ENCODE assay signal across 22 cellular contexts in genomic region chr1:206903687-206904086, GRCh38. TPM values are rescaled to one million over a fixed set of nuclear protein-coding genes. Genes with fewer than 3 reads are reported as not detected.
A peak's percentile ranks its signal among the peaks of the same experiment; 100 is the strongest.
DNase-seq lines count a peak whose midpoint lies in the region; ATAC-seq and TF ChIP-seq lines count a peak whose summit lies in the region.
"Had no signal": no experiment of that assay in that cellular context is flagged by ENCODE, and none has a peak within 500 bp of the region (broad histone marks: within the 10 kb centered on the region; RNA-seq: fewer than 3 reads in every experiment).

No MANE protein-coding gene starts in this region.

- intact Hi-C loops in activated CD8-positive, alpha-beta T cell treated with anti-CD3 and anti-CD28 coated beads for 36 hours (cut with micrococcal nuclease): no loop called here
- intact Hi-C loops in left ventricle myocardium superior (cut with micrococcal nuclease): no loop called here

- H3K27me3 Mint-ChIP-seq in stimulated activated naive CD8-positive, alpha-beta T cell treated with anti-CD3 and anti-CD28 coated beads, Interleukin-15, Interleukin-2, amounts not matched to agents 100 ng/mL and 50 ng/mL, for 24 hours: no peaks in the 10 kb centered on the region
- H3K27me3 Mint-ChIP-seq in stimulated activated naive CD8-positive, alpha-beta T cell treated with anti-CD3 and anti-CD28 coated beads, Interleukin-15, amount 100 ng/mL, for 72 hours: no peaks in the 10 kb centered on the region
- no peaks in the 10 kb centered on the region for H3K27me3 Mint-ChIP-seq in activated CD8-positive, alpha-beta T cell treated with anti-CD3 and anti-CD28 coated beads for 36 hours

- no peak overlapping the region for H3K27ac ChIP-seq in trophoblast cell (ENCODE audit: low read depth, low read length)

- H3K27me3 ChIP-seq in trophoblast cell (ENCODE audit: insufficient read depth, low read length): no peaks in the 10 kb centered on the region

- H3K9ac ChIP-seq in trophoblast cell (ENCODE audit: low read length): no peak overlapping the region

- no peak for ATAC-seq in stimulated activated naive CD8-positive, alpha-beta T cell treated with anti-CD3 and anti-CD28 coated beads, Interleukin-15, amount 100 ng/mL, for 72 hours
- ATAC-seq in activated CD8-positive, alpha-beta T cell treated with anti-CD3 and anti-CD28 coated beads for 36 hours: no peak
- peak; percentile 80 for ATAC-seq in left ventricle myocardium superior
- ATAC-seq: WTC11 had no signal

- no peak overlapping the region for H4K12ac ChIP-seq in trophoblast cell (ENCODE audit: low read depth, low read length)

- H3K79me1 ChIP-seq in trophoblast cell (ENCODE audit: low read length): no peaks in the 10 kb centered on the region

- peaks cover 63% of the 10 kb centered on the region for H3K36me3 Mint-ChIP-seq in stimulated activated naive CD8-positive, alpha-beta T cell treated with anti-CD3 and anti-CD28 coated beads, Interleukin-15, Interleukin-2, amounts not matched to agents 100 ng/mL and 50 ng/mL, for 24 hours (ENCODE audit: low read depth)
- H3K36me3 Mint-ChIP-seq in activated CD8-positive, alpha-beta T cell treated with anti-CD3 and anti-CD28 coated beads for 36 hours (ENCODE audit: low read depth): peaks cover 47% of the 10 kb centered on the region
- H3K36me3 Mint-ChIP-seq: type B pancreatic cell, WTC11 had no signal

- no peak for TF ChIP-seq CTCF in activated CD8-positive, alpha-beta T cell treated with anti-CD3 and anti-CD28 coated beads for 36 hours (IDR thresholded peaks at IDR 0.05)

- no CpG with 5 or more reads among the region's 2 CpGs for WGBS in trophoblast cell (ENCODE audit: extremely low coverage, insufficient coverage, insufficient read length)

- peak overlapping the region; percentile 39 for H3K27ac Mint-ChIP-seq in stimulated activated naive CD8-positive, alpha-beta T cell treated with anti-CD3 and anti-CD28 coated beads, Interleukin-15, Interleukin-2, amounts not matched to agents 100 ng/mL and 50 ng/mL, for 24 hours
- no peak overlapping the region for H3K27ac Mint-ChIP-seq in stimulated activated naive CD8-positive, alpha-beta T cell treated with anti-CD3 and anti-CD28 coated beads, Interleukin-15, amount 100 ng/mL, for 72 hours
- H3K27ac Mint-ChIP-seq in activated CD8-positive, alpha-beta T cell treated with anti-CD3 and anti-CD28 coated beads for 36 hours: peak overlapping the region; percentile 26
- H3K27ac Mint-ChIP-seq: activated T-helper 1 cell treated with anti-CD3 and anti-CD28 coated beads, Interleukin-12 subunit alpha, Interleukin-12 subunit beta, Interleukin-2, Interleukin-4 antibody, amounts not matched to agents 30 ng/mL and 10 ng/mL and 1 ng/mL, durations not matched to agents 14 hours and 24 hours and 36 hours; T-helper 1 cell treated with Interleukin-12 subunit alpha and Interleukin-12 subunit beta and Interleukin-4 antibody, amounts not matched to agents 30 μg/mL and 1 μg/mL, for 36 hours; type B pancreatic cell; WTC11 had no signal

- DNase-seq in stimulated activated naive CD8-positive, alpha-beta T cell treated with anti-CD3 and anti-CD28 coated beads, Interleukin-15, amount 100 ng/mL, for 72 hours: no peak
- DNase-seq in activated CD8-positive, alpha-beta T cell treated with anti-CD3 and anti-CD28 coated beads for 36 hours: no peak
- DNase-seq in left ventricle myocardium superior (no peak), trophoblast cell (no peak), NCI-H524 (lab: John Stamatoyannopoulos, UW) (no peak), amygdala (lab: John Stamatoyannopoulos, UW) (no peak), foreskin melanocyte (no peak)
- DNase-seq: activated CD8-positive, alpha-beta memory T cell treated with anti-CD3 and anti-CD28 coated beads for 24 hours; effector CD8-positive, alpha-beta T cell; NCI-H1092 treated with DMSO at 0.1 percent for 48 hours; NCI-H510A; SHP77; stimulated activated naive CD4-positive, alpha-beta T cell treated with Interleukin-2 at 50 U/mL for 16 hours had no signal

- peaks cover 1% of the 10 kb centered on the region for H3K9me3 ChIP-seq in trophoblast cell (ENCODE audit: insufficient read depth, low read depth, low read length)
- H3K9me3 ChIP-seq: HAP-1 had no signal

- peaks cover 7 to 8% of the 10 kb centered on the region in 2 experiments for H3K4me1 ChIP-seq in trophoblast cell (ENCODE audit: control insufficient read depth in 1 of 2, insufficient read depth in 2 of 2, low read length in 2 of 2)
- H3K4me1 ChIP-seq: HAP-1 had no signal

- H3K14ac ChIP-seq in trophoblast cell (ENCODE audit: low read length): no peak overlapping the region

- no peak overlapping the region for H4K8ac ChIP-seq in trophoblast cell (ENCODE audit: low read depth, low read length)

- no peak overlapping the region for H4K91ac ChIP-seq in trophoblast cell (ENCODE audit: low read depth, low read length)

- H3K4me3 Mint-ChIP-seq in stimulated activated naive CD8-positive, alpha-beta T cell treated with anti-CD3 and anti-CD28 coated beads, Interleukin-15, Interleukin-2, amounts not matched to agents 100 ng/mL and 50 ng/mL, for 24 hours: no peak overlapping the region
- H3K4me3 Mint-ChIP-seq in stimulated activated naive CD8-positive, alpha-beta T cell treated with anti-CD3 and anti-CD28 coated beads, Interleukin-15, amount 100 ng/mL, for 72 hours: no peak overlapping the region
- H3K4me3 Mint-ChIP-seq in activated CD8-positive, alpha-beta T cell treated with anti-CD3 and anti-CD28 coated beads for 36 hours: no peak overlapping the region
- H3K4me3 Mint-ChIP-seq: activated T-helper 1 cell treated with anti-CD3 and anti-CD28 coated beads, Interleukin-12 subunit alpha, Interleukin-12 subunit beta, Interleukin-2, Interleukin-4 antibody, amounts not matched to agents 30 ng/mL and 10 ng/mL and 1 ng/mL, durations not matched to agents 14 hours and 24 hours and 36 hours; neural crest cell; T-helper 1 cell treated with Interleukin-12 subunit alpha and Interleukin-12 subunit beta and Interleukin-4 antibody, amounts not matched to agents 30 μg/mL and 1 μg/mL, for 36 hours; type B pancreatic cell; WTC11 had no signal

- H3K9me3 Mint-ChIP-seq in stimulated activated naive CD8-positive, alpha-beta T cell treated with anti-CD3 and anti-CD28 coated beads, Interleukin-15, Interleukin-2, amounts not matched to agents 100 ng/mL and 50 ng/mL, for 24 hours: no peaks in the 10 kb centered on the region
- no peaks in the 10 kb centered on the region for H3K9me3 Mint-ChIP-seq in stimulated activated naive CD8-positive, alpha-beta T cell treated with anti-CD3 and anti-CD28 coated beads, Interleukin-15, amount 100 ng/mL, for 72 hours
- H3K9me3 Mint-ChIP-seq in activated CD8-positive, alpha-beta T cell treated with anti-CD3 and anti-CD28 coated beads for 36 hours: no peaks in the 10 kb centered on the region
- H3K9me3 Mint-ChIP-seq: activated T-helper 1 cell treated with anti-CD3 and anti-CD28 coated beads, Interleukin-12 subunit alpha, Interleukin-12 subunit beta, Interleukin-2, Interleukin-4 antibody, amounts not matched to agents 30 ng/mL and 10 ng/mL and 1 ng/mL, durations not matched to agents 14 hours and 24 hours and 36 hours; neural crest cell; T-helper 1 cell treated with Interleukin-12 subunit alpha and Interleukin-12 subunit beta and Interleukin-4 antibody, amounts not matched to agents 30 μg/mL and 1 μg/mL, for 36 hours; type B pancreatic cell; WTC11 had no signal

- POLR2A ChIA-PET in activated CD8-positive, alpha-beta T cell treated with anti-CD3 and anti-CD28 coated beads for 36 hours (lab: Charles Lee): interaction anchor here (0.6 kb wide), 1 partner anchor 46 kb away, joined by 3 read pairs; no protein-coding TSS in a partner anchor

- H3K4ac ChIP-seq in trophoblast cell (ENCODE audit: low read depth, low read length): no peak overlapping the region

- no peaks in the 10 kb centered on the region for H3K36me3 ChIP-seq in trophoblast cell (ENCODE audit: control insufficient read depth in 1 of 2, insufficient read depth in 2 of 2, low read length in 2 of 2)
- H3K36me3 ChIP-seq: HAP-1 had no signal

- no peak overlapping the region for H2BK120ac ChIP-seq in trophoblast cell (ENCODE audit: insufficient read depth, low read length, poor library complexity)

- no peaks in the 10 kb centered on the region for H3K79me2 ChIP-seq in trophoblast cell (ENCODE audit: control insufficient read depth, insufficient read depth, low read length, poor library complexity)

- H3K4me2 ChIP-seq in trophoblast cell (ENCODE audit: low read length): no peak overlapping the region

- no peak overlapping the region for H2AFZ ChIP-seq in trophoblast cell (ENCODE audit: insufficient read depth, low read length, poor library complexity)

- H2BK12ac ChIP-seq in trophoblast cell (ENCODE audit: low read length): no peak overlapping the region

- no peak overlapping the region for H2BK5ac ChIP-seq in trophoblast cell (ENCODE audit: low read depth, low read length, poor library complexity)

- no peak overlapping the region for H3K18ac ChIP-seq in trophoblast cell (ENCODE audit: low read length)

- H3K4me3 ChIP-seq in trophoblast cell (ENCODE audit: low read depth, low read length): no peak overlapping the region
- H3K4me3 ChIP-seq: HAP-1 had no signal

- H3K23ac ChIP-seq in trophoblast cell (ENCODE audit: low read length): no peak overlapping the region

- CTCF ChIA-PET in activated CD8-positive, alpha-beta T cell treated with anti-CD3 and anti-CD28 coated beads for 36 hours (lab: Charles Lee): interaction anchor here (2.6 to 4.8 kb wide), 2 partner anchors 9 to 38 kb away, joined by 6 to 32 read pairs; partner anchors contain the start of gene IL20

- H3K4me1 Mint-ChIP-seq in stimulated activated naive CD8-positive, alpha-beta T cell treated with anti-CD3 and anti-CD28 coated beads, Interleukin-15, Interleukin-2, amounts not matched to agents 100 ng/mL and 50 ng/mL, for 24 hours (ENCODE audit: low read depth): peaks cover 95% of the 10 kb centered on the region
- peaks cover 56% of the 10 kb centered on the region for H3K4me1 Mint-ChIP-seq in stimulated activated naive CD8-positive, alpha-beta T cell treated with anti-CD3 and anti-CD28 coated beads, Interleukin-15, amount 100 ng/mL, for 72 hours
- H3K4me1 Mint-ChIP-seq in activated CD8-positive, alpha-beta T cell treated with anti-CD3 and anti-CD28 coated beads for 36 hours (ENCODE audit: low read depth): peaks cover 76% of the 10 kb centered on the region
- H3K4me1 Mint-ChIP-seq: neural crest cell had no signal

- H2AK5ac ChIP-seq in trophoblast cell (ENCODE audit: low read length): no peak overlapping the region

RNA-seq across cellular contexts. Expression of gene IL24, which starts 6.4 kb away (rescaled TPM):
- under 1 TPM; 0.54 to 0.81 TPM for total RNA-seq in activated CD8-positive, alpha-beta T cell treated with anti-CD3 and anti-CD28 coated beads for 36 hours
- not detected for total RNA-seq in left ventricle myocardium superior
- polyA plus RNA-seq in trophoblast cell (2013): 0.06 TPM in 1 of 2 replicates, not detected in the other
- total RNA-seq: mesenteric fat pad, neural crest cell, renal cortical epithelial cell, WTC11 had no signal

RNA-seq across cellular contexts. Expression of gene FCMR, which starts 18.1 kb away (rescaled TPM):
- 10 to 100 TPM; 49.4 to 51.7 TPM for total RNA-seq in activated CD8-positive, alpha-beta T cell treated with anti-CD3 and anti-CD28 coated beads for 36 hours
- 6.2 TPM for total RNA-seq in left ventricle myocardium superior
- polyA plus RNA-seq in trophoblast cell (2013): 0.07 and 0.19 TPM in 2 replicates
- total RNA-seq: neural crest cell had no signal

RNA-seq across cellular contexts. Expression of gene IL20, which starts 38.3 kb away (rescaled TPM):
- total RNA-seq in activated CD8-positive, alpha-beta T cell treated with anti-CD3 and anti-CD28 coated beads for 36 hours: not detected
- total RNA-seq in left ventricle myocardium superior: not detected
- not detected in 2 replicates for polyA plus RNA-seq in trophoblast cell (2013)
- total RNA-seq: activated T-helper 1 cell treated with anti-CD3 and anti-CD28 coated beads, Interleukin-12 subunit alpha, Interleukin-12 subunit beta, Interleukin-2, Interleukin-4 antibody, amounts not matched to agents 30 ng/mL and 10 ng/mL and 1 ng/mL, durations not matched to agents 14 hours and 24 hours and 36 hours; mesenteric fat pad; neural crest cell; renal cortical epithelial cell; WTC11 had no signal

RNA-seq across cellular contexts. Expression of gene PIGR, which starts 42.6 kb away (rescaled TPM):
- total RNA-seq in activated CD8-positive, alpha-beta T cell treated with anti-CD3 and anti-CD28 coated beads for 36 hours: under 1 TPM in 1 of 2 experiments, not detected in 1; 0.07 TPM
- not detected for total RNA-seq in left ventricle myocardium superior
- polyA plus RNA-seq in trophoblast cell (2013): not detected in 2 replicates
- total RNA-seq: activated T-helper 1 cell treated with anti-CD3 and anti-CD28 coated beads, Interleukin-12 subunit alpha, Interleukin-12 subunit beta, Interleukin-2, Interleukin-4 antibody, amounts not matched to agents 30 ng/mL and 10 ng/mL and 1 ng/mL, durations not matched to agents 14 hours and 24 hours and 36 hours; neural crest cell had no signal

Comparison
In these comparisons a context has a peak if more than half of its experiments do, and no peak if none do; other contexts are left out.
1. H3K27ac Mint-ChIP-seq: peak in stimulated activated naive CD8-positive, alpha-beta T cell treated with anti-CD3 and anti-CD28 coated beads, Interleukin-15, Interleukin-2, amounts not matched to agents 100 ng/mL and 50 ng/mL, for 24 hours (single experiment) and activated CD8-positive, alpha-beta T cell treated with anti-CD3 and anti-CD28 coated beads for 36 hours (single experiment); none in stimulated activated naive CD8-positive, alpha-beta T cell treated with anti-CD3 and anti-CD28 coated beads, Interleukin-15, amount 100 ng/mL, for 72 hours (0 of 2).